ENCODE assay signal across 16 cellular contexts in genomic region chr22:29212738-29213137, GRCh38.
"Had no signal": no experiment of that assay in that cellular context is flagged by ENCODE, and none has a peak within 500 bp of the region (broad histone marks: within the 10 kb centered on the region; RNA-seq: fewer than 3 reads in every experiment).

No MANE protein-coding gene starts in this region.

- H3K4me2 ChIP-seq: hepatocyte, smooth muscle cell had no signal

- H3K79me2 ChIP-seq: hepatocyte had no signal

- ATAC-seq: left colon; right cardiac atrium; stimulated activated naive B cell treated with anti-CD40 and anti-IgM and Interleukin-4, amounts not matched to agents 10 μg/mL and 1 μg/mL and 100 μg/mL, for 72 hours; stimulated activated naive CD8-positive, alpha-beta T cell treated with anti-CD3 and anti-CD28 coated beads, Interleukin-15, amount 100 ng/mL, for 72 hours had no signal

- H2AFZ ChIP-seq: hepatocyte had no signal

- H3K27ac ChIP-seq: colonic mucosa, hepatocyte, neutrophil, thoracic aorta had no signal

- H3K36me3 ChIP-seq: colonic mucosa, neutrophil, thoracic aorta had no signal

- H3K27me3 ChIP-seq: colonic mucosa, hepatocyte had no signal

- H3K9me3 ChIP-seq: colonic mucosa, neutrophil, thoracic aorta had no signal

- DNase-seq: colonic mucosa; effector CD8-positive, alpha-beta T cell; foreskin melanocyte; head of caudate nucleus; left colon; mesendoderm; naive B cell; right cardiac atrium; stimulated activated CD4-positive, alpha-beta T cell treated with anti-CD3 and anti-CD28 coated beads, Interleukin-4, amount 100 ng/mL, for 24 hours; stimulated activated naive B cell treated with anti-CD40 and anti-IgM and Interleukin-4, amounts not matched to agents 10 μg/mL and 1 μg/mL and 100 μg/mL, for 72 hours; stimulated activated naive CD8-positive, alpha-beta T cell treated with anti-CD3 and anti-CD28 coated beads, Interleukin-15, amount 100 ng/mL, for 72 hours; trophoblast cell had no signal

- H3K4me3 ChIP-seq: colonic mucosa, hepatocyte, smooth muscle cell, thoracic aorta had no signal

- H3K4me1 ChIP-seq: colonic mucosa had no signal
